In genomic region chr18:25103468-25104155, GRCh38 we compare ENCODE assay signal across 24 cellular contexts.
"Had no signal": no experiment of that assay in that cellular context is flagged by ENCODE, and none has a peak within 500 bp of the region (broad histone marks: within the 10 kb centered on the region; RNA-seq: fewer than 3 reads in every experiment).

No MANE protein-coding gene starts in this region.

- H3K4me3 ChIP-seq: coronary artery, esophagus squamous epithelium, lower lobe of right lung, neural progenitor cell, stomach, thyroid gland had no signal

- H3K4me1 ChIP-seq: parathyroid adenoma, thyroid gland had no signal

- H3K9me3 Mint-ChIP-seq: immature natural killer cell; natural killer cell treated with Interleukin-12 subunit alpha and Interleukin-12 subunit beta and Interleukin-15 and Interleukin-18, amount 100 ng/mL, for 72 hours; neural progenitor cell; type B pancreatic cell had no signal

- H3K27me3 Mint-ChIP-seq: natural killer cell treated with Interleukin-12 subunit alpha and Interleukin-12 subunit beta and Interleukin-15 and Interleukin-18, amount 100 ng/mL, for 72 hours; type B pancreatic cell had no signal

- H3K27me3 ChIP-seq: esophagus squamous epithelium, neural progenitor cell, stomach, thyroid gland had no signal

- H3K36me3 Mint-ChIP-seq: immature natural killer cell; natural killer cell treated with Interleukin-12 subunit alpha and Interleukin-12 subunit beta and Interleukin-15 and Interleukin-18, amount 100 ng/mL, for 72 hours; stimulated activated effector memory CD8-positive, alpha-beta T cell treated with anti-CD3 and anti-CD28 coated beads, Interleukin-12 subunit alpha, Interleukin-12 subunit beta, amount 100 ng/mL, for 72 hours had no signal

- H3K27ac ChIP-seq: coronary artery, esophagus squamous epithelium, lower lobe of right lung, neural progenitor cell, parathyroid adenoma, stomach, thyroid gland had no signal

- H3K4me1 Mint-ChIP-seq: immature natural killer cell; stimulated activated effector memory CD8-positive, alpha-beta T cell treated with anti-CD3 and anti-CD28 coated beads, Interleukin-12 subunit alpha, Interleukin-12 subunit beta, amount 100 ng/mL, for 72 hours had no signal

- H3K9me3 ChIP-seq: esophagus squamous epithelium, lower lobe of right lung, stomach, thyroid gland had no signal

- H3K36me3 ChIP-seq: esophagus squamous epithelium, lower lobe of right lung, stomach, thyroid gland had no signal

- H3K4me3 Mint-ChIP-seq: immature natural killer cell; natural killer cell treated with Interleukin-12 subunit alpha and Interleukin-12 subunit beta and Interleukin-15 and Interleukin-18, amount 100 ng/mL, for 72 hours; neural progenitor cell; stimulated activated effector memory CD8-positive, alpha-beta T cell treated with anti-CD3 and anti-CD28 coated beads, Interleukin-12 subunit alpha, Interleukin-12 subunit beta, amount 100 ng/mL, for 72 hours; type B pancreatic cell had no signal

- DNase-seq: effector memory CD4-positive, alpha-beta T cell; erythroblast; esophagus squamous epithelium; foreskin melanocyte; glutamatergic neuron; hypothalamus; immature natural killer cell; islet precursor cell; kidney glomerular epithelial cell; left ventricle myocardium superior; lower lobe of right lung; stimulated activated CD4-positive, alpha-beta T cell treated with anti-CD3 and anti-CD28 coated beads, Interleukin-2, amount 100 ng/mL, for 24 hours; stimulated activated CD4-positive, alpha-beta T cell treated with anti-CD3 and anti-CD28 coated beads, Interleukin-4, amount 100 ng/mL, for 24 hours; stimulated activated naive CD4-positive, alpha-beta T cell treated with Interleukin-2 at 50 U/mL for 16 hours; stomach; thyroid gland had no signal

- ATAC-seq: left ventricle myocardium superior; lower lobe of right lung; natural killer cell treated with Interleukin-12 subunit alpha and Interleukin-12 subunit beta and Interleukin-15 and Interleukin-18, amount 100 ng/mL, for 72 hours; sciatic nerve; stimulated activated effector memory CD8-positive, alpha-beta T cell treated with anti-CD3 and anti-CD28 coated beads, Interleukin-12 subunit alpha, Interleukin-12 subunit beta, amount 100 ng/mL, for 72 hours had no signal

- H3K27ac Mint-ChIP-seq: immature natural killer cell; natural killer cell treated with Interleukin-12 subunit alpha and Interleukin-12 subunit beta and Interleukin-15 and Interleukin-18, amount 100 ng/mL, for 72 hours; progenitor cell of endocrine pancreas; stimulated activated effector memory CD8-positive, alpha-beta T cell treated with anti-CD3 and anti-CD28 coated beads, Interleukin-12 subunit alpha, Interleukin-12 subunit beta, amount 100 ng/mL, for 72 hours; type B pancreatic cell had no signal
